In genomic region chr2:205695460-205695979, GRCh38 we compare ENCODE assay signal across 17 cellular contexts. TPM values are rescaled to one million over a fixed set of nuclear protein-coding genes. Genes with fewer than 3 reads are reported as not detected.
A peak's percentile ranks its signal among the peaks of the same experiment; 100 is the strongest.
DNase-seq lines count a peak whose midpoint lies in the region; ATAC-seq and TF ChIP-seq lines count a peak whose summit lies in the region.
"Had no signal": no experiment of that assay in that cellular context is flagged by ENCODE, and none has a peak within 500 bp of the region (broad histone marks: within the 10 kb centered on the region; RNA-seq: fewer than 3 reads in every experiment).

No MANE protein-coding gene starts in this region.

- intact Hi-C loops in sigmoid colon (cut with DNase I) = loop anchor here (5.0 kb wide), 1 partner anchor 192 kb away; no protein-coding TSS in a partner anchor

- no peaks in the 10 kb centered on the region for H3K27me3 ChIP-seq in sigmoid colon
- H3K27me3 ChIP-seq: BLaER1 treated with 17β-estradiol and CSF1 and Interleukin-3, amounts not matched to agents 10 nM and 100 nM had no signal

- H3K9me3 ChIP-seq in sigmoid colon = no peaks in the 10 kb centered on the region
- H3K9me3 ChIP-seq: BLaER1 treated with 17β-estradiol and CSF1 and Interleukin-3, amounts not matched to agents 10 nM and 100 nM; lower lobe of right lung had no signal

- H3K36me3 Mint-ChIP-seq in stimulated activated naive B cell treated with anti-CD40 and anti-IgM and Interleukin-4, amounts not matched to agents 10 μg/mL and 1 μg/mL and 100 μg/mL, for 72 hours = peaks cover 2 to 6% of the 10 kb centered on the region in 2 donors

- no peak for TF ChIP-seq POLR2A in sigmoid colon (IDR thresholded peaks at IDR 0.05)

- H3K27ac Mint-ChIP-seq in stimulated activated naive B cell treated with anti-CD40 and anti-IgM and Interleukin-4, amounts not matched to agents 10 μg/mL and 1 μg/mL and 100 μg/mL, for 72 hours = no peak overlapping the region
- H3K27ac Mint-ChIP-seq: activated B cell treated with CpG ODN at 0.5 μM for 24 hours had no signal

- peak; percentile 70 for ATAC-seq in SK-N-SH treated with all-trans-retinoic acid at 6 μM for 48 hours
- no peak for ATAC-seq in stimulated activated naive B cell treated with anti-CD40 and anti-IgM and Interleukin-4, amounts not matched to agents 10 μg/mL and 1 μg/mL and 100 μg/mL, for 72 hours (replicated peaks)
- ATAC-seq: lower lobe of right lung had no signal

- H3K27me3 Mint-ChIP-seq in stimulated activated naive B cell treated with anti-CD40 and anti-IgM and Interleukin-4, amounts not matched to agents 10 μg/mL and 1 μg/mL and 100 μg/mL, for 72 hours = peaks cover 0 to 5% of the 10 kb centered on the region in 2 donors
- H3K27me3 Mint-ChIP-seq: activated B cell treated with CpG ODN at 0.5 μM for 24 hours had no signal

- no peak for TF ChIP-seq EP300 in sigmoid colon (IDR thresholded peaks at IDR 0.05)

- H3K27ac ChIP-seq in sigmoid colon = peak overlapping the region; percentile 94 to 99 (median 96)
- H3K27ac ChIP-seq: BLaER1 treated with 17β-estradiol and CSF1 and Interleukin-3, amounts not matched to agents 10 nM and 100 nM; lower lobe of right lung had no signal

- peak overlapping the region in 2 of 4 donors; percentile 8 to 12 for H3K4me3 ChIP-seq in sigmoid colon
- H3K4me3 ChIP-seq: BLaER1 treated with 17β-estradiol and CSF1 and Interleukin-3, amounts not matched to agents 10 nM and 100 nM; lower lobe of right lung had no signal

- H3K4me3 Mint-ChIP-seq in stimulated activated naive B cell treated with anti-CD40 and anti-IgM and Interleukin-4, amounts not matched to agents 10 μg/mL and 1 μg/mL and 100 μg/mL, for 72 hours = no peak overlapping the region
- H3K4me3 Mint-ChIP-seq: activated B cell treated with CpG ODN at 0.5 μM for 24 hours had no signal

- DNase-seq in EH (ENCODE audit: low read depth) (peak; percentile 77), fibroblast of peridontal ligament (ENCODE audit: extremely low read depth) (peak; percentile 94), sigmoid colon (peak; percentile 60), GM19238 (ENCODE audit: insufficient read length, low spot score) (no peak), NCI-H2107 (lab: John Stamatoyannopoulos, UW) (no peak), putamen (ENCODE audit: low spot score) (no peak)
- DNase-seq in stimulated activated naive B cell treated with anti-CD40 and anti-IgM and Interleukin-4, amounts not matched to agents 10 μg/mL and 1 μg/mL and 100 μg/mL, for 72 hours = no peak
- DNase-seq: activated B cell treated with CpG ODN at 0.5 μM for 24 hours; effector memory CD4-positive, alpha-beta T cell; hippocampal formation; lower lobe of right lung; NCI-H1417 treated with DMSO at 0.1 percent for 48 hours; NCI-H82; occipital lobe; SHP77 treated with DMSO at 0.1 percent for 48 hours had no signal

- H3K36me3 ChIP-seq in sigmoid colon = peaks cover 0 to 16% (median 10%) of the 10 kb centered on the region in 4 donors

- WGBS in sigmoid colon, 2 donors = 72 to 78% methylated on average over 3 of the region's 3 CpGs

- peaks cover 0 to 100% (median 99%) of the 10 kb centered on the region in 4 donors for H3K4me1 ChIP-seq in sigmoid colon

- peaks cover 18 to 27% of the 10 kb centered on the region in 2 donors for H3K4me1 Mint-ChIP-seq in stimulated activated naive B cell treated with anti-CD40 and anti-IgM and Interleukin-4, amounts not matched to agents 10 μg/mL and 1 μg/mL and 100 μg/mL, for 72 hours

- TF ChIP-seq CTCF in sigmoid colon (IDR thresholded peaks at IDR 0.05) = no peak

- H3K9me3 Mint-ChIP-seq in stimulated activated naive B cell treated with anti-CD40 and anti-IgM and Interleukin-4, amounts not matched to agents 10 μg/mL and 1 μg/mL and 100 μg/mL, for 72 hours = no peaks in the 10 kb centered on the region
- H3K9me3 Mint-ChIP-seq: activated B cell treated with CpG ODN at 0.5 μM for 24 hours had no signal

TF ChIP-seq in SK-N-SH treated with all-trans-retinoic acid at 6 μM for 48 hours, 23 proteins besides CTCF, POLR2A, EP300 and RAD21 (continues in another document):
- TF ChIP-seq ISL1 (CRISPR knock-in tag; IDR thresholded peaks at IDR 0.05) (no peak), RARB (CRISPR knock-in tag; IDR thresholded peaks at IDR 0.05) (no peak), BACH2 (CRISPR knock-in tag; IDR thresholded peaks at IDR 0.05; ENCODE audit: borderline replicate concordance) (no peak), GLIS3 (CRISPR knock-in tag; IDR thresholded peaks at IDR 0.05) (no peak), ZNF565 (CRISPR knock-in tag; conservative IDR thresholded peaks at IDR 0.05; ENCODE audit: low read depth) (no peak), TSHZ2 (CRISPR knock-in tag; IDR thresholded peaks at IDR 0.05) (no peak), ZFP3 (CRISPR knock-in tag; IDR thresholded peaks at IDR 0.05) (no peak), PPARA (CRISPR knock-in tag; IDR thresholded peaks at IDR 0.05; ENCODE audit: borderline replicate concordance) (no peak), CSRNP3 (CRISPR knock-in tag; IDR thresholded peaks at IDR 0.05) (no peak), ESRRG (CRISPR knock-in tag; IDR thresholded peaks at IDR 0.05) (no peak), SNAI2 (CRISPR knock-in tag; IDR thresholded peaks at IDR 0.05) (no peak), TCF4 (CRISPR knock-in tag; IDR thresholded peaks at IDR 0.05; ENCODE audit: borderline replicate concordance) (no peak), ZC3H10 (CRISPR knock-in tag; IDR thresholded peaks at IDR 0.05) (no peak), TOX (CRISPR knock-in tag; IDR thresholded peaks at IDR 0.05; ENCODE audit: borderline replicate concordance) (no peak), CSDC2 (CRISPR knock-in tag; IDR thresholded peaks at IDR 0.05) (no peak), ZFP30 (CRISPR knock-in tag; IDR thresholded peaks at IDR 0.05) (no peak), CREB5 (CRISPR knock-in tag; IDR thresholded peaks at IDR 0.05; ENCODE audit: low read depth) (no peak), ZNF8 (CRISPR knock-in tag; IDR thresholded peaks at IDR 0.05) (no peak), ARNTL (CRISPR knock-in tag; IDR thresholded peaks at IDR 0.05; ENCODE audit: borderline replicate concordance, low read depth) (no peak)

RNA-seq across cellular contexts. Expression of gene NRP2, which starts 13.2 kb away (rescaled TPM):
- total RNA-seq in sigmoid colon = 100 to 1,000 TPM; 207 to 348 (median 237) TPM
- polyA plus RNA-seq in sigmoid colon = 10 to 100 TPM in 1 of 3 donors, 1 to 10 TPM in 2; 2.5 to 13.6 (median 7.8) TPM

Comparison
In these comparisons a context has a peak if more than half of its experiments do, and no peak if none do; other contexts are left out.
1. DNase-seq: peak in EH (single experiment), fibroblast of peridontal ligament (single experiment) and sigmoid colon (single experiment); none in stimulated activated naive B cell treated with anti-CD40 and anti-IgM and Interleukin-4, amounts not matched to agents 10 μg/mL and 1 μg/mL and 100 μg/mL, for 72 hours (single experiment), GM19238 (single experiment), NCI-H2107 (single experiment) and putamen (single experiment).